ENCODE assay signal across 8 cellular contexts in genomic region chr10:48289652-48290238, GRCh38. TPM values are rescaled to one million over a fixed set of nuclear protein-coding genes. Genes with fewer than 3 reads are reported as not detected.
DNase-seq lines count a peak whose midpoint lies in the region; ATAC-seq and TF ChIP-seq lines count a peak whose summit lies in the region.

No MANE protein-coding gene starts in this region.

- DNase-seq in AG08395 (ENCODE audit: low spot score) (peak; percentile 63), RPMI8226 (peak; percentile 54), amygdala (lab: John Stamatoyannopoulos, UW) (peak in 37 of 56 donors; percentile 7 to 85 (median 39)), hepatocyte (ENCODE audit: low spot score) (peak; percentile 71)
- DNase-seq in stimulated activated CD4-positive, alpha-beta T cell treated with anti-CD3 and anti-CD28 coated beads, Interleukin-12 subunit alpha, Interleukin-12 subunit beta, amount 100 ng/mL, for 4 hours = peak; percentile 42

- H3K4me1 ChIP-seq in hepatocyte (ENCODE audit: insufficient read depth) = peaks cover 8% of the 10 kb centered on the region

- H4K20me1 ChIP-seq in hepatocyte (ENCODE audit: insufficient read depth, poor library complexity, severe bottlenecking) = no peaks in the 10 kb centered on the region

- no peaks in the 10 kb centered on the region for H3K9me2 ChIP-seq in hepatocyte (replicated peaks; ENCODE audit: insufficient read depth)

- no peaks in the 10 kb centered on the region for H3K9me3 ChIP-seq in hepatocyte (ENCODE audit: low read depth)

- no peak overlapping the region for H3K27ac ChIP-seq in hepatocyte

- H3K36me3 ChIP-seq in hepatocyte (replicated peaks; ENCODE audit: insufficient read depth, low read depth) = no peaks in the 10 kb centered on the region

- H3K79me2 ChIP-seq in hepatocyte = no peaks in the 10 kb centered on the region

- 17% methylated on average over 8 of the region's 8 CpGs for WGBS in hepatocyte (ENCODE audit: low lambda C conversion rate, missing lambda C conversion rate)

- ATAC-seq in HG03439 (IDR thresholded peaks at IDR 0.05; ENCODE audit: unreplicated experiment) = peak; percentile 55
- no peak for ATAC-seq in HG02981 (IDR thresholded peaks at IDR 0.05; ENCODE audit: unreplicated experiment)

- H3K4me2 ChIP-seq in hepatocyte = no peak overlapping the region

- no peak overlapping the region for H2AFZ ChIP-seq in hepatocyte

- no peak overlapping the region for H3K4me3 ChIP-seq in hepatocyte

- no peaks in the 10 kb centered on the region for H3K27me3 ChIP-seq in hepatocyte

- peak; percentile 91 for TF ChIP-seq CTCF in GM12872 (IDR thresholded peaks at IDR 0.05; ENCODE audit: insufficient read depth, low read depth, low read length)
- TF ChIP-seq CTCF in hepatocyte (IDR thresholded peaks at IDR 0.05; ENCODE audit: poor library complexity) = peak; percentile 69

RNA-seq across cellular contexts. Expression of gene FRMPD2, which starts 15.2 kb away (rescaled TPM):
- 0.10 and 0.52 TPM in 2 replicates for total RNA-seq in hepatocyte
- polyA plus RNA-seq in hepatocyte = 0.30 and 0.55 TPM in 2 replicates

RNA-seq across cellular contexts. Expression of gene MAPK8, which starts 16.7 kb away (rescaled TPM):
- 73.2 and 81.3 TPM in 2 replicates for total RNA-seq in hepatocyte
- polyA plus RNA-seq in hepatocyte = 18.2 and 20.9 TPM in 2 replicates
